Comparison of ENCODE assay signal across 8 cellular contexts in genomic region chr6:154157082-154157481, GRCh38.
DNase-seq lines count a peak whose midpoint lies in the region; ATAC-seq and TF ChIP-seq lines count a peak whose summit lies in the region.

No MANE protein-coding gene starts in this region.

- peak overlapping the region; percentile 60 for H3K27ac Mint-ChIP-seq in activated B cell treated with CpG ODN at 0.5 μM for 24 hours

- H3K4me2 ChIP-seq in osteoblast (ENCODE audit: insufficient read depth, low read length) = peak overlapping the region; percentile 18
- H3K4me2 ChIP-seq in mesendoderm (ENCODE audit: low read length) = no peak overlapping the region

- no peak overlapping the region for H3K4ac ChIP-seq in mesendoderm (ENCODE audit: low read depth, low read length)

- H4K20me1 ChIP-seq in osteoblast (ENCODE audit: insufficient read depth, low read length) = no peaks in the 10 kb centered on the region

- no peak overlapping the region for H3K23ac ChIP-seq in mesendoderm (ENCODE audit: low read length)

- H2AFZ ChIP-seq in osteoblast (ENCODE audit: low read length) = no peak overlapping the region

- H4K8ac ChIP-seq in mesendoderm (ENCODE audit: low read depth, low read length) = no peak overlapping the region

- TF ChIP-seq CTCF in activated B cell treated with CpG ODN at 0.5 μM for 24 hours (IDR thresholded peaks at IDR 0.05) (no peak), osteoblast (IDR thresholded peaks at IDR 0.05; ENCODE audit: extremely low read depth, low read depth, low read length) (no peak)

- no peak overlapping the region for H2AK5ac ChIP-seq in mesendoderm (ENCODE audit: low read length)

- H3K79me2 ChIP-seq in osteoblast (ENCODE audit: insufficient read depth, low read length) (no peaks in the 10 kb centered on the region), mesendoderm (ENCODE audit: control insufficient read depth, insufficient read depth, low read length) (no peaks in the 10 kb centered on the region)

- H3K9me3 Mint-ChIP-seq in activated B cell treated with CpG ODN at 0.5 μM for 24 hours = no peaks in the 10 kb centered on the region

- no peak overlapping the region for H3K18ac ChIP-seq in mesendoderm (ENCODE audit: low read length)

- H3K27me3 Mint-ChIP-seq in activated B cell treated with CpG ODN at 0.5 μM for 24 hours = no peaks in the 10 kb centered on the region

- H3K27me3 ChIP-seq in osteoblast (ENCODE audit: insufficient read depth, low read length) = no peaks in the 10 kb centered on the region
- no peaks in the 10 kb centered on the region for H3K27me3 ChIP-seq in MG63
- no peaks in the 10 kb centered on the region for H3K27me3 ChIP-seq in mesendoderm (ENCODE audit: insufficient read depth, low read length, poor library complexity)

- ATAC-seq in GM18870 (IDR thresholded peaks at IDR 0.05; ENCODE audit: unreplicated experiment) = peak; percentile 37
- peak; percentile 66 for ATAC-seq in HG02571 (IDR thresholded peaks at IDR 0.05; ENCODE audit: unreplicated experiment)
- peak; percentile 31 for ATAC-seq in activated B cell treated with CpG ODN at 0.5 μM for 24 hours (ENCODE audit: low read depth)
- no peak for ATAC-seq in HG02970 (IDR thresholded peaks at IDR 0.05; ENCODE audit: low FRiP score, unreplicated experiment)

- no peak overlapping the region for H4K5ac ChIP-seq in mesendoderm (ENCODE audit: low read length)

- H3K56ac ChIP-seq in mesendoderm (ENCODE audit: low read length) = no peak overlapping the region

- H3K4me1 Mint-ChIP-seq in activated B cell treated with CpG ODN at 0.5 μM for 24 hours = peaks cover 23% of the 10 kb centered on the region

- H3K9me3 ChIP-seq in osteoblast (ENCODE audit: low read depth, low read length) (no peaks in the 10 kb centered on the region), MG63 (no peaks in the 10 kb centered on the region; the same call in 1 of the 2 replicates)

- DNase-seq in activated B cell treated with CpG ODN at 0.5 μM for 24 hours (no peak), osteoblast (ENCODE audit: insufficient read length, low spot score, missing footprints) (no peak), MG63 (no peak), cerebellar cortex (ENCODE audit: low spot score) (no peak), mesendoderm (no peak)

- peak overlapping the region; percentile 64 for H3K4me3 Mint-ChIP-seq in activated B cell treated with CpG ODN at 0.5 μM for 24 hours

- intact Hi-C loops in activated B cell treated with CpG ODN at 0.5 μM for 24 hours (cut with micrococcal nuclease) = loop anchor here (5.0 kb wide), 1 partner anchor 1015 kb away; no protein-coding TSS in a partner anchor

- no peaks in the 10 kb centered on the region for H3K36me3 Mint-ChIP-seq in activated B cell treated with CpG ODN at 0.5 μM for 24 hours (ENCODE audit: low read depth)

- no peaks in the 10 kb centered on the region for H3K4me1 ChIP-seq in osteoblast (ENCODE audit: insufficient read depth, low read length)
- H3K4me1 ChIP-seq in mesendoderm (ENCODE audit: control insufficient read depth, low read depth, low read length) = no peaks in the 10 kb centered on the region

- no peak overlapping the region for H3K4me3 ChIP-seq in osteoblast (ENCODE audit: insufficient read depth, low read length)
- H3K4me3 ChIP-seq in MG63 = no peak overlapping the region
- H3K4me3 ChIP-seq in mesendoderm (ENCODE audit: low read length) = no peak overlapping the region

- H3K9ac ChIP-seq in mesendoderm (ENCODE audit: low read length) = no peak overlapping the region

- no peaks in the 10 kb centered on the region for H3K79me1 ChIP-seq in mesendoderm (ENCODE audit: low read length)

- no peak overlapping the region for H2BK120ac ChIP-seq in mesendoderm (ENCODE audit: low read depth, low read length)

- POLR2A ChIA-PET in activated B cell treated with CpG ODN at 0.5 μM for 24 hours (lab: Charles Lee) = interaction anchor here (0.7 to 0.8 kb wide), 2 partner anchors 172 to 213 kb away, joined by 3 read pairs; no protein-coding TSS in a partner anchor

- no CpG with 5 or more reads among the region's 4 CpGs for WGBS in mesendoderm (ENCODE audit: extremely low coverage, insufficient coverage, low lambda C conversion rate)

- no peak overlapping the region for H3K27ac ChIP-seq in osteoblast (ENCODE audit: low read depth, low read length)
- H3K27ac ChIP-seq in mesendoderm (ENCODE audit: low read depth, low read length) = no peak overlapping the region

- no peak overlapping the region for H2BK15ac ChIP-seq in mesendoderm (replicated peaks; ENCODE audit: low read depth)

- no peak overlapping the region for H2BK5ac ChIP-seq in mesendoderm (ENCODE audit: low read length)

- H3K36me3 ChIP-seq in osteoblast (ENCODE audit: insufficient read depth, low read length) (no peaks in the 10 kb centered on the region), MG63 (no peaks in the 10 kb centered on the region), mesendoderm (ENCODE audit: control insufficient read depth, insufficient read depth, low read length) (no peaks in the 10 kb centered on the region)

- CTCF ChIA-PET in activated B cell treated with CpG ODN at 0.5 μM for 24 hours (lab: Charles Lee) = interaction anchor here (1.7 to 3.3 kb wide), 3 partner anchors 118 to 213 kb away, joined by 4 to 15 read pairs (median 6); no protein-coding TSS in a partner anchor
